ENCODE assay signal across 8 cellular contexts in the genomic region with DNA sequence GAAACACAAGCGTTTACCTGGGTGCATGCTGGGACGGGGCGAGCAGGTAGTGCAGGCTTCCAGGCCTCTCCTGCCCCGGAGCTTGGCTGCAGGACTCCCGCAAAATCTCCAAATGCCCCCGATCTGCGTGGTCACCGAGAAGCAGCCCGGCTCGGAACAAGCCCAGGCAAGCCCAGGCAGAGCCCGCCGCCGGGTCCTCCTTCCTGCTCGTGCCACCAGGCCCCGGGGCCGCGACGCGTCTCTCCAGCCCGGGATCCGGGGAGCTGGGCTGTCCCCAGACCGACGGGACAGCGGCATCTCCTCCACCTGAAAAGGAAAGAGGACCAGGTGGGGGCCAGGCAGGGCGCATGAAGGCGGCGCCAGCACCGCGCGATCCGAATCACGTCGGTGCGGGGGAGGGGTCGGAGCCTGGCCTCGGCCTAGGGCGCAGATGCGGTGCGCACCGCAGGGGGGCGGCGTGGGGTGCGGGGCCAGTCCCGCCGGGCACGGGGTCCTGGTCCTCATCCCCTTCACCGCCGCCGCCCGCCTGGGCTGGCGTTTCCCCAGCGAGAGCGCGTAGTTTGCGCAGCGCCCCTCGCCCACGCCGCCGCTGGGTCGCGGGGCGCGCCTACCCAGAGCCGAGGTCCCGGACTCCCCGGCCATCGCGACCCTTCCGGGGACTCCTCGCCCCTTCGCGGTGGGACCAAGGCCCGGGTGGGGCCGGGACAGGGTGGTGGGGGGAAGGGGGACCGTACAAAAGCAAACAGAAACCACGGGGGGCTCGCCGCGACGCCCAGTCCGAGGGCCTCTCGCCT. TPM values are rescaled to one million over a fixed set of nuclear protein-coding genes. Genes with fewer than 3 reads are reported as not detected.
DNase-seq lines count a peak whose midpoint lies in the region; ATAC-seq lines count a peak whose summit lies in the region.

No MANE protein-coding gene starts in this region.

- no peak overlapping the region for H3K27ac ChIP-seq in naive thymus-derived CD4-positive, alpha-beta T cell (ENCODE audit: low read depth, low read length)

- H3K9me3 ChIP-seq in naive thymus-derived CD4-positive, alpha-beta T cell (ENCODE audit: control insufficient read depth in 2 of 3, low read length in 3 of 3) = no peaks in the 10 kb centered on the region

- H3K36me3 ChIP-seq in naive thymus-derived CD4-positive, alpha-beta T cell (ENCODE audit: control insufficient read depth in 2 of 3, insufficient read depth in 3 of 3, low read length in 3 of 3) = no peaks in the 10 kb centered on the region

- H3K4me3 Mint-ChIP-seq in T-helper 2 cell treated with Interferon-gamma antibody and Interleukin-4, amounts not matched to agents 5 μg/mL and 100 μg/mL, for 36 hours = peak overlapping the region; percentile 93
- peak overlapping the region; percentile 69 to 96 (median 81) for H3K4me3 Mint-ChIP-seq in naive thymus-derived CD4-positive, alpha-beta T cell

- peaks cover 5% of the 10 kb centered on the region for H3K36me3 Mint-ChIP-seq in T-helper 2 cell treated with Interferon-gamma antibody and Interleukin-4, amounts not matched to agents 5 μg/mL and 100 μg/mL, for 36 hours (ENCODE audit: low read depth)
- peaks cover 0 to 12% (median 0%) of the 10 kb centered on the region in 5 donors for H3K36me3 Mint-ChIP-seq in naive thymus-derived CD4-positive, alpha-beta T cell

- H3K4me3 ChIP-seq in naive thymus-derived CD4-positive, alpha-beta T cell (ENCODE audit: low read length) = peak overlapping the region; percentile 11

- H3K27me3 ChIP-seq in naive thymus-derived CD4-positive, alpha-beta T cell (ENCODE audit: control insufficient read depth in 2 of 2, insufficient read depth in 2 of 2, low read length in 2 of 2) = no peaks in the 10 kb centered on the region

- ATAC-seq in GM21786 (IDR thresholded peaks at IDR 0.05; ENCODE audit: unreplicated experiment) (peak; percentile 44), esophagus mucosa (peak; percentile 71), GM21717 (IDR thresholded peaks at IDR 0.05; ENCODE audit: unreplicated experiment) (no peak), HG02981 (IDR thresholded peaks at IDR 0.05; ENCODE audit: unreplicated experiment) (no peak)
- ATAC-seq in naive thymus-derived CD4-positive, alpha-beta T cell = peak; percentile 37

- intact Hi-C loops in naive thymus-derived CD4-positive, alpha-beta T cell (cut with micrococcal nuclease) = loop anchor here (1.0 to 5.0 kb wide), 6 partner anchors 14 to 305 kb away; a partner anchor contains a TSS

- peaks cover 5% of the 10 kb centered on the region in 2 donors for H3K4me1 ChIP-seq in naive thymus-derived CD4-positive, alpha-beta T cell (ENCODE audit: control insufficient read depth in 2 of 2, insufficient read depth in 2 of 2, low read length in 2 of 2)

- no peaks in the 10 kb centered on the region for H3K9me3 Mint-ChIP-seq in T-helper 2 cell treated with Interferon-gamma antibody and Interleukin-4, amounts not matched to agents 5 μg/mL and 100 μg/mL, for 36 hours
- no peaks in the 10 kb centered on the region for H3K9me3 Mint-ChIP-seq in naive thymus-derived CD4-positive, alpha-beta T cell

- POLR2A ChIA-PET in naive thymus-derived CD4-positive, alpha-beta T cell (lab: Charles Lee) = no interaction called here

- H3K4me1 Mint-ChIP-seq in T-helper 2 cell treated with Interferon-gamma antibody and Interleukin-4, amounts not matched to agents 5 μg/mL and 100 μg/mL, for 36 hours (ENCODE audit: low read depth) = peaks cover 17% of the 10 kb centered on the region
- peaks cover 0 to 25% (median 7%) of the 10 kb centered on the region in 7 donors for H3K4me1 Mint-ChIP-seq in naive thymus-derived CD4-positive, alpha-beta T cell

- in situ Hi-C loops in KBM-7 (cut with MboI; ENCODE audit: low pct_unique_long_range_greater_than_20kb, low sequenced_read_pairs) = no loop called here

- DNase-seq in DMS53 treated with DMSO at 0.1 percent for 48 hours (lab: John Stamatoyannopoulos, UW; ENCODE audit: unreplicated experiment) = peak; percentile 35
- peak; percentile 45 for DNase-seq in T-helper 2 cell treated with Interferon-gamma antibody and Interleukin-4, amounts not matched to agents 5 μg/mL and 100 μg/mL, for 36 hours (ENCODE audit: low spot score)
- peak in 1 of 9 donors; percentile 63 for DNase-seq in naive thymus-derived CD4-positive, alpha-beta T cell
- DNase-seq in KBM-7 = no peak

- peaks cover 17% of the 10 kb centered on the region for H3K27me3 Mint-ChIP-seq in T-helper 2 cell treated with Interferon-gamma antibody and Interleukin-4, amounts not matched to agents 5 μg/mL and 100 μg/mL, for 36 hours (ENCODE audit: low read depth)
- peaks cover 11 to 31% (median 17%) of the 10 kb centered on the region in 5 donors for H3K27me3 Mint-ChIP-seq in naive thymus-derived CD4-positive, alpha-beta T cell

- peak overlapping the region; percentile 87 for H3K27ac Mint-ChIP-seq in T-helper 2 cell treated with Interferon-gamma antibody and Interleukin-4, amounts not matched to agents 5 μg/mL and 100 μg/mL, for 36 hours
- H3K27ac Mint-ChIP-seq in naive thymus-derived CD4-positive, alpha-beta T cell = peak overlapping the region in 1 of 9 donors; percentile 93

- CTCF ChIA-PET in naive thymus-derived CD4-positive, alpha-beta T cell (lab: Charles Lee) = no interaction called here

RNA-seq across cellular contexts. Expression of a gene that starts 52.4 kb away (rescaled TPM):
- total RNA-seq in esophagus mucosa = 20.4 TPM
- total RNA-seq in naive thymus-derived CD4-positive, alpha-beta T cell = 10 to 100 TPM; 18.6 to 27.6 (median 19.8) TPM
- polyA plus RNA-seq in naive thymus-derived CD4-positive, alpha-beta T cell = 10 to 100 TPM; 12.1 to 17.4 TPM

RNA-seq across cellular contexts. Expression of a gene that starts 53.3 kb away (rescaled TPM):
- 45.3 TPM for total RNA-seq in esophagus mucosa
- total RNA-seq in naive thymus-derived CD4-positive, alpha-beta T cell = 10 to 100 TPM in 2 of 5 experiments, 1 to 10 TPM in 3; 4.0 to 14.1 (median 5.9) TPM
- polyA plus RNA-seq in naive thymus-derived CD4-positive, alpha-beta T cell = 1 to 10 TPM; 1.4 to 2.0 TPM

Comparison
In these comparisons a context has a peak if more than half of its experiments do, and no peak if none do; other contexts are left out.
1. ATAC-seq: peak in GM21786 (single experiment), esophagus mucosa (single experiment) and naive thymus-derived CD4-positive, alpha-beta T cell (single experiment); none in GM21717 (single experiment) and HG02981 (single experiment).